ENCODE assay signal across 1 cellular context in genomic region chr4:76373919-76374552, GRCh38.
A peak's percentile ranks its signal among the peaks of the same experiment; 100 is the strongest.
TF ChIP-seq lines count a peak whose summit lies in the region.

No MANE protein-coding gene starts in this region.

TF ChIP-seq in HEK293, 187 proteins besides CTCF, POLR2A, EP300 and RAD21 (continued from another document):
- no peak for TF ChIP-seq ZNF341 (tag by site-specific recombination; IDR thresholded peaks at IDR 0.05; ENCODE audit: low read depth)
- TF ChIP-seq ZNF121 (tag by site-specific recombination; IDR thresholded peaks at IDR 0.05), result 0 out of 2 replicates have a peak, but pooled peaks have one; percentile 30
